ENCODE assay signal across 19 cellular contexts in the genomic region with DNA sequence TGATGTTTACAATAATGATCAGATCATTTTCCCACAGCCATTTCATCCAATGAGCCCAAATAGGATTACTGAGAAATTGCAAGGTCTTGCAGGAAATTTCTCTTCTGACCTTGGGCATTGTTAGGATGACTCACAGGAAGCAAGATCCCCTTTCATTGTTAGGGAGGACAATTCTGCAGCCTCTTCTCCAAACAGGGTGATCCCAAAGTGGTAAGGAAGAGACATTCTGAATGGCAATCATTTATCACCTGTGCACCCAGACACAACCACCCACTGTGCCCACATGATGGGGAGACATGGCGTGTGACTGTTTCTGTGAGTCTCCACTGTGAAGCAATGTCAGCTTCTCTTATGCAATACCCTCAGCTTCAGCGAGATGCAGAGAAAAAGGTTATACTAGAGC.
DNase-seq lines count a peak whose midpoint lies in the region; ATAC-seq and TF ChIP-seq lines count a peak whose summit lies in the region.
"Had no signal": no experiment of that assay in that cellular context is flagged by ENCODE, and none has a peak within 500 bp of the region (broad histone marks: within the 10 kb centered on the region; RNA-seq: fewer than 3 reads in every experiment).

No MANE protein-coding gene starts in this region.

- 0 out of 2 replicates have a peak overlapping the region, but pooled peaks have one; percentile 6 for H3K9ac ChIP-seq in GM23248

- H4K20me1 ChIP-seq in GM23248 (ENCODE audit: insufficient read depth): no peaks in the 10 kb centered on the region

- H3K4me3 ChIP-seq in GM23248 (no peak overlapping the region), brain microvascular endothelial cell (ENCODE audit: low read depth, low read length) (no peak overlapping the region)
- H3K4me3 ChIP-seq: colonic mucosa, mucosa of descending colon, Peyer's patch, tibial artery had no signal

- H3F3A ChIP-seq in GM23248 (ENCODE audit: insufficient read depth): peaks cover 10% of the 10 kb centered on the region; the same call in 1 of the 2 replicates

- H3K4me2 ChIP-seq in GM23248 (ENCODE audit: unreplicated experiment): peak overlapping the region; percentile 44

- DNase-seq in GM23248 (peak; percentile 62), NCI-H2227 (lab: John Stamatoyannopoulos, UW; ENCODE audit: unreplicated experiment) (peak; percentile 67), brain microvascular endothelial cell (peak; percentile 69), omental fat pad (ENCODE audit: low spot score) (no peak), NCI-H2171 (lab: John Stamatoyannopoulos, UW) (no peak), NCI-H1092 treated with DMSO at 0.1 percent for 48 hours (lab: John Stamatoyannopoulos, UW) (no peak)
- DNase-seq: CD4-positive, alpha-beta T cell; colonic mucosa; H7; kidney glomerular epithelial cell; mucosa of descending colon; NCI-H1105 treated with DMSO at 0.1 percent for 48 hours; NCI-H510A; Peyer's patch; stimulated activated CD4-positive, alpha-beta T cell treated with anti-CD3 and anti-CD28 coated beads, Interleukin-4, amount 100 ng/mL, for 1 hour; stimulated activated CD8-positive, alpha-beta memory T cell treated with anti-CD3 and anti-CD28 coated beads, Interleukin-4, amount 100 ng/mL, for 48 hours; tibial artery had no signal

- no peaks in the 10 kb centered on the region for H3K9me3 ChIP-seq in GM23248 (ENCODE audit: low read depth)
- H3K9me3 ChIP-seq: colonic mucosa, mucosa of descending colon, Peyer's patch, tibial artery had no signal

- ATAC-seq in omental fat pad (ENCODE audit: low FRiP score): peak; percentile 60
- ATAC-seq in HG02642 (IDR thresholded peaks at IDR 0.05; ENCODE audit: poor library complexity, unreplicated experiment): no peak
- ATAC-seq in GM18867 (IDR thresholded peaks at IDR 0.05; ENCODE audit: unreplicated experiment): no peak
- ATAC-seq: mucosa of descending colon had no signal

- no peaks in the 10 kb centered on the region for H3K9me2 ChIP-seq in GM23248 (ENCODE audit: insufficient read depth)

- H3K79me2 ChIP-seq in GM23248 (ENCODE audit: insufficient read depth): no peaks in the 10 kb centered on the region

- WGBS in GM23248 (ENCODE audit: low coverage in 1 of 2, low lambda C conversion rate in 2 of 2, missing lambda C conversion rate in 2 of 2), 2 experiments: 0 to 7% methylated on average over 2 of the region's 2 CpGs

- TF ChIP-seq CTCF in brain microvascular endothelial cell (IDR thresholded peaks at IDR 0.05; ENCODE audit: low read depth, low read length, missing control alignments) (no peak), omental fat pad (IDR thresholded peaks at IDR 0.05) (no peak)

- peaks cover 9% of the 10 kb centered on the region for H3K4me1 ChIP-seq in GM23248 (ENCODE audit: insufficient read depth)
- H3K4me1 ChIP-seq: colonic mucosa, Peyer's patch, tibial artery had no signal

- H3K27ac ChIP-seq in GM23248 (peak overlapping the region; percentile 37), brain microvascular endothelial cell (peak overlapping the region; percentile 76)
- H3K27ac ChIP-seq: colonic mucosa, Peyer's patch, tibial artery had no signal

- H3K36me3 ChIP-seq in GM23248 (ENCODE audit: low read depth) (no peaks in the 10 kb centered on the region), brain microvascular endothelial cell (replicated peaks) (no peaks in the 10 kb centered on the region)
- H3K36me3 ChIP-seq: colonic mucosa, Peyer's patch, tibial artery had no signal

- H3K27me3 ChIP-seq in GM23248 (replicated peaks; ENCODE audit: insufficient read depth) (no peaks in the 10 kb centered on the region; the same call in 1 of the 2 replicates), brain microvascular endothelial cell (replicated peaks) (no peaks in the 10 kb centered on the region)
- H3K27me3 ChIP-seq: colonic mucosa, Peyer's patch had no signal

- in situ Hi-C loops in GM23248 (cut with MboI): no loop called here
- in situ Hi-C loops in brain microvascular endothelial cell (cut with HindIII; ENCODE audit: low pct_ligation_motif_present, low sequenced_read_pairs): no loop called here

- H2AFZ ChIP-seq in GM23248: no peak overlapping the region

Comparison
In these comparisons a context has a peak if more than half of its experiments do, and no peak if none do; other contexts are left out.
1. DNase-seq: peak in GM23248 (single experiment), NCI-H2227 (single experiment) and brain microvascular endothelial cell (single experiment); none in omental fat pad (single experiment), NCI-H2171 (single experiment) and NCI-H1092 treated with DMSO at 0.1 percent for 48 hours (single experiment).